15 cellular contexts compared by ENCODE assay signal in the genomic region with DNA sequence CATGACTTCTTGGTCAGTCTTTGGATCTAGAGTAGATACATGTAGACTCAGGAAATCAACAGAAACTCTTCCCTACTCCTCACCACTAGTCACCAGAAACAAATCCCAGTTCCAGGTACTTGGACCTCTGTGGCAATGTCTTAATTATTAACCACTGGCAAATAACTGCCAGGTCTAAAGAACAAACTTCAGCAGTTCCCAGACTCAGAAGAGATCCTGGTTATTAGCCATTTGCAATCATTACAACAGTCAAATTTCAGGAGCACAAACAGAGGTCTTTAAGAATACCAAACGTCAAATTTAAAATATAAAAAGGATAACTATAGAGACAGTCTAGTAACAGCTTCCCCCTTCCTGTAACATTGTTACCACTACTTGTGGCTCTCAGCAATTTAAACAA. TPM values are rescaled to one million over a fixed set of nuclear protein-coding genes. Genes with fewer than 3 reads are reported as not detected.
DNase-seq lines count a peak whose midpoint lies in the region; ATAC-seq, FAIRE-seq and TF ChIP-seq lines count a peak whose summit lies in the region.
"Had no signal": no experiment of that assay in that cellular context is flagged by ENCODE, and none has a peak within 500 bp of the region (broad histone marks: within the 10 kb centered on the region; RNA-seq: fewer than 3 reads in every experiment).

No MANE protein-coding gene starts in this region.

- H3K9me3 Mint-ChIP-seq in naive thymus-derived CD4-positive, alpha-beta T cell, result peaks cover 0 to 2% (median 0%) of the 10 kb centered on the region in 11 donors
- H3K9me3 Mint-ChIP-seq: nephron progenitor cell had no signal

- FAIRE-seq in GM12878 (lab: Jason Lieb, UNC), result no peak
- FAIRE-seq: bronchial epithelial cell, H54 had no signal

- H3K36me3 Mint-ChIP-seq in naive thymus-derived CD4-positive, alpha-beta T cell, result peaks cover 4 to 39% (median 10%) of the 10 kb centered on the region in 5 donors

- no peak for TF ChIP-seq CTCF in GM12878 (IDR thresholded peaks at IDR 0.05 in 2 of 3, conservative IDR thresholded peaks at IDR 0.05 in 1 of 3; ENCODE audit: control insufficient read depth in 2 of 3, extremely low read depth in 1 of 3, insufficient read depth in 1 of 3, low read depth in 3 of 3, low read length in 3 of 3)
- no peak for TF ChIP-seq CTCF in GM10248 (IDR thresholded peaks at IDR 0.05; ENCODE audit: control extremely low read depth, extremely low read depth, low read depth, missing control alignments)

- no TSS peak for BruUV-seq in GM12878 (replicated peaks; lab: Mats Ljungman, UMichigan)

- H3K4me1 Mint-ChIP-seq in naive thymus-derived CD4-positive, alpha-beta T cell, result peaks cover 74 to 97% (median 89%) of the 10 kb centered on the region in 7 donors

- RAD21 ChIA-PET in GM12878 (lab: Charles Lee; ENCODE audit: unreplicated experiment), result interaction anchor here (0.7 to 5.7 kb wide), 7 partner anchors 9 to 913 kb away, joined by 3 to 89 read pairs (median 3); partner anchors contain the start of genes DIAPH1, HDAC3, RELL2 and RNF14

- H3K27ac Mint-ChIP-seq in naive thymus-derived CD4-positive, alpha-beta T cell, result peak overlapping the region; percentile 83 to 96 (median 89)
- H3K27ac Mint-ChIP-seq: nephron progenitor cell had no signal

- H3K4me1 ChIP-seq in BLaER1 (peaks cover 97% of the 10 kb centered on the region), GM12878 (ENCODE audit: control insufficient read depth, insufficient read depth, low read length) (peaks cover 26% of the 10 kb centered on the region)
- peaks cover 79 to 85% of the 10 kb centered on the region in 2 donors for H3K4me1 ChIP-seq in naive thymus-derived CD4-positive, alpha-beta T cell (ENCODE audit: control insufficient read depth in 2 of 2, insufficient read depth in 2 of 2, low read length in 2 of 2)

- SMC1A ChIA-PET in GM12878 (lab: Charles Lee; ENCODE audit: uncharacterized antibody, unreplicated experiment), result interaction anchor here (0.7 to 8.6 kb wide), 9 partner anchors 8 to 98 kb away, joined by 3 to 199 read pairs (median 4); partner anchors contain the start of gene DIAPH1

- POLR2A ChIA-PET in GM12878 (lab: Charles Lee) (interaction anchor here (0.6 to 4.1 kb wide), 11 partner anchors 8 to 1823 kb away, joined by 3 to 31 read pairs (median 12); partner anchors contain the start of genes FCHSD1, HDAC3 and RELL2), GM10248 (lab: Yijun Ruan, JAX) (no interaction called here)
- POLR2A ChIA-PET in naive thymus-derived CD4-positive, alpha-beta T cell (lab: Charles Lee), result interaction anchor here (0.7 to 5.4 kb wide), 5 partner anchors 9 to 75 kb away, joined by 3 to 71 read pairs (median 7); partner anchors contain the start of genes DIAPH1 and RELL2

- H3K79me2 ChIP-seq in GM12878 (ENCODE audit: control insufficient read depth, insufficient read depth, low read length), result peaks cover 87% of the 10 kb centered on the region

- H3K4me3 Mint-ChIP-seq in naive thymus-derived CD4-positive, alpha-beta T cell, result peak overlapping the region; percentile 23 to 86 (median 70)
- H3K4me3 Mint-ChIP-seq: nephron progenitor cell had no signal

- H3K27ac ChIP-seq in BLaER1 (peak overlapping the region; percentile 90), GM12878 (ENCODE audit: control insufficient read depth, insufficient read depth) (peak overlapping the region; percentile 62; the same call in 1 of the 2 replicates)
- peak overlapping the region; percentile 72 for H3K27ac ChIP-seq in naive thymus-derived CD4-positive, alpha-beta T cell (ENCODE audit: low read depth, low read length)
- H3K27ac ChIP-seq: C4-2B, esophagus squamous epithelium had no signal

- peak; percentile 43 for DNase-seq in HT-29 (ENCODE audit: low spot score)
- DNase-seq in GM12878 (ENCODE audit: low read depth, low spot score), result no peak
- no peak for DNase-seq in naive thymus-derived CD4-positive, alpha-beta T cell
- no peak for DNase-seq in stimulated activated CD4-positive, alpha-beta T cell treated with anti-CD3 and anti-CD28 coated beads, Interleukin-4, amount 100 ng/mL, for 1 hour
- no peak for DNase-seq in GM10248 (ENCODE audit: extremely low spot score)
- DNase-seq in NCI-H2029 treated with DMSO at 0.1 percent for 48 hours (lab: John Stamatoyannopoulos, UW), result no peak
- DNase-seq: activated CD8-positive, alpha-beta memory T cell treated with anti-CD3 and anti-CD28 coated beads, Interleukin-2, amount 50 U/mL, for 48 hours; esophagus squamous epithelium; IMR-90; nephron progenitor cell had no signal

- TF ChIP-seq RAD21 in GM12878 (IDR thresholded peaks at IDR 0.05; ENCODE audit: insufficient read depth, low read depth, low read length), result no peak

- no peak for TF ChIP-seq POLR2A in GM12878 (IDR thresholded peaks at IDR 0.05; ENCODE audit: low read depth, low read length)

- peak overlapping the region; percentile 86 for H3K4me2 ChIP-seq in BLaER1
- peak overlapping the region; percentile 27; the same call in 1 of the 2 replicates for H3K4me2 ChIP-seq in GM12878 (ENCODE audit: control insufficient read depth, insufficient read depth)

- peaks cover 23% of the 10 kb centered on the region for H3K36me3 ChIP-seq in BLaER1
- H3K36me3 ChIP-seq in GM12878 (ENCODE audit: control insufficient read depth in 2 of 2, insufficient read depth in 2 of 2, low read length in 1 of 2), result no peaks in the 10 kb centered on the region; a peak in 2 of 4 replicates
- H3K36me3 ChIP-seq in naive thymus-derived CD4-positive, alpha-beta T cell (ENCODE audit: control insufficient read depth in 2 of 3, insufficient read depth in 3 of 3, low read length in 3 of 3), result no peaks in the 10 kb centered on the region

- peak overlapping the region; percentile 47 for H3K9ac ChIP-seq in BLaER1
- H3K9ac ChIP-seq in GM12878 (ENCODE audit: control insufficient read depth, insufficient read depth, low read length), result peak overlapping the region; percentile 11; the same call in 1 of the 2 replicates

- WGBS in GM12878 (ENCODE audit: insufficient coverage, insufficient replicate concordance, low lambda C conversion rate, missing lambda C conversion rate), result 0% methylated on average over 1 of the region's 1 CpG

- H2AFZ ChIP-seq in GM12878 (ENCODE audit: control insufficient read depth, low read depth, low read length), result no peak overlapping the region

- H3K9me3 ChIP-seq in BLaER1 (peaks cover 7% of the 10 kb centered on the region; the same call in 1 of the 2 replicates), GM12878 (replicated peaks; ENCODE audit: control insufficient read depth, insufficient read depth, low read length) (no peaks in the 10 kb centered on the region)
- no peaks in the 10 kb centered on the region for H3K9me3 ChIP-seq in naive thymus-derived CD4-positive, alpha-beta T cell (ENCODE audit: control insufficient read depth in 2 of 3, low read length in 3 of 3)
- H3K9me3 ChIP-seq: esophagus squamous epithelium had no signal

- intact Hi-C loops in GM12878 (cut with micrococcal nuclease; ENCODE audit: unreplicated experiment), result no loop called here
- intact Hi-C loops in naive thymus-derived CD4-positive, alpha-beta T cell (cut with micrococcal nuclease), result loop anchor here (5.0 to 10.0 kb wide), 2 partner anchors 44 to 1396 kb away; partner anchors contain the start of gene FCHSD1 (in 1 of the 2)

- ATAC-seq in GM12878 (no peak), HG03175 (IDR thresholded peaks at IDR 0.05; ENCODE audit: unreplicated experiment) (no peak)
- no peak for ATAC-seq in naive thymus-derived CD4-positive, alpha-beta T cell

- H3K4me3 ChIP-seq in BLaER1, result no peak overlapping the region
- H3K4me3 ChIP-seq in GM12878, result no peak overlapping the region
- peak overlapping the region; percentile 1 for H3K4me3 ChIP-seq in naive thymus-derived CD4-positive, alpha-beta T cell (ENCODE audit: low read length)
- H3K4me3 ChIP-seq: esophagus squamous epithelium had no signal

- no peaks in the 10 kb centered on the region for H3K27me3 ChIP-seq in BLaER1
- no peaks in the 10 kb centered on the region for H3K27me3 ChIP-seq in GM12878 (replicated peaks in 1 of 2; ENCODE audit: control insufficient read depth in 2 of 2, insufficient read depth in 2 of 2, low read length in 1 of 2)
- H3K27me3 ChIP-seq in naive thymus-derived CD4-positive, alpha-beta T cell (ENCODE audit: control insufficient read depth in 2 of 2, insufficient read depth in 2 of 2, low read length in 2 of 2), result no peaks in the 10 kb centered on the region
- H3K27me3 ChIP-seq: esophagus squamous epithelium had no signal

- in situ Hi-C loops in GM12878 (cut with MboI), result loop anchor here (25.0 kb wide), 2 partner anchors 1196 to 1571 kb away; partner anchors contain the start of genes ANKHD1 and NRG2

- no peak for TF ChIP-seq EP300 in GM12878 (IDR thresholded peaks at IDR 0.05; ENCODE audit: borderline replicate concordance in 1 of 2, control insufficient read depth in 1 of 2, low read depth in 2 of 2, low read length in 2 of 2)

- CTCF ChIA-PET in GM12878 (lab: Yijun Ruan, JAX) (interaction anchor here (0.8 to 10.9 kb wide), 9 partner anchors 8 to 95 kb away, joined by 3 to 172 read pairs (median 4); partner anchors contain the start of genes DIAPH1 and FCHSD1), GM10248 (lab: Yijun Ruan, JAX) (interaction anchor here (1.0 to 15.4 kb wide), 6 partner anchors 7 to 41 kb away, joined by 3 to 288 read pairs (median 7); partner anchors contain the start of gene DIAPH1)
- CTCF ChIA-PET in naive thymus-derived CD4-positive, alpha-beta T cell (lab: Charles Lee), result interaction anchor here (0.7 to 4.2 kb wide), 4 partner anchors 9 to 1748 kb away, joined by 3 to 43 read pairs (median 14); partner anchors contain the start of gene DIAPH1

- H4K20me1 ChIP-seq in BLaER1 (no peaks in the 10 kb centered on the region), GM12878 (ENCODE audit: control insufficient read depth, insufficient read depth) (no peaks in the 10 kb centered on the region)

- no peaks in the 10 kb centered on the region for H3K27me3 Mint-ChIP-seq in naive thymus-derived CD4-positive, alpha-beta T cell

RNA-seq across cellular contexts. Expression of gene DIAPH1, which starts 10.2 kb away (rescaled TPM):
- 52.1 and 74.7 TPM in 2 replicates for total RNA-seq in HT-29 (2014; rRNA removed; shearing (Covaris generic))
- total RNA-seq in GM12878 (2013; cell fraction: nucleolus; rRNA removed), result 41.5 and 54.1 TPM in 2 replicates
- 42.6 and 45.5 TPM in 2 replicates for total RNA-seq in GM12878 (2014; rRNA removed)
- total RNA-seq in GM12878 (2014; rRNA removed; fragmentation: Illumina TruSeq; extraction: Trizol), result 37.8 and 38.6 TPM in 2 replicates
- 159 and 168 TPM in 2 replicates for total RNA-seq in GM12878 (2021)
- polyA plus RNA-seq in GM12878 (2011; ENCODE audit: low read depth), result 53.8 TPM
- polyA plus RNA-seq in GM12878 (2011; rRNA removed), result 43.6 and 45.5 TPM in 2 replicates
- 60.5 and 85.4 TPM in 2 replicates for polyA plus RNA-seq in GM12878 (2011; cell fraction: cytosol; rRNA removed)
- polyA plus RNA-seq in GM12878 (2011; cell fraction: nucleus; rRNA removed), result 108 and 216 TPM in 2 replicates
- 64.3 and 68.3 TPM in 2 replicates for polyA plus RNA-seq in GM12878 (2012)
- 122 and 124 TPM in 2 replicates for polyA plus RNA-seq in GM12878 (2014; fragmentation: Illumina TruSeq; extraction: Trizol)
- polyA plus RNA-seq in GM12878 (2014; fragmentation: Nextera tagmentation; extraction: Ambion mirVana), result 10 to 100 TPM; 46.3 to 56.0 TPM
- polyA plus RNA-seq in GM12878 (2014; rRNA removed), result 62.1 and 69.4 TPM in 2 replicates
- 100 to 1,000 TPM; 113 to 122 TPM for polyA plus RNA-seq in GM12878 (2016; fragmentation: Nextera tagmentation; extraction: Ambion mirVana)
- polyA minus RNA-seq in GM12878 (2011; rRNA and poly(A)+ RNA removed), result 95.9 and 106 TPM in 2 replicates
- 52.9 and 65.7 TPM in 2 replicates for polyA minus RNA-seq in GM12878 (2011; cell fraction: cytosol; rRNA and poly(A)+ RNA removed)
- polyA minus RNA-seq in GM12878 (2011; cell fraction: nucleus; rRNA and poly(A)+ RNA removed), result 34.0 and 83.0 TPM in 2 replicates
- total RNA-seq in naive thymus-derived CD4-positive, alpha-beta T cell, result 100 to 1,000 TPM; 163 to 278 (median 173) TPM
- polyA plus RNA-seq in naive thymus-derived CD4-positive, alpha-beta T cell, result 100 to 1,000 TPM in 1 of 2 donors, 10 to 100 TPM in 1; 89.7 to 105 TPM

RNA-seq across cellular contexts. Expression of gene HDAC3, which starts 28.1 kb away (rescaled TPM):
- 69.8 and 84.9 TPM in 2 replicates for total RNA-seq in HT-29 (2014; rRNA removed; shearing (Covaris generic))
- 97.4 and 102 TPM in 2 replicates for total RNA-seq in GM12878 (2013; cell fraction: nucleolus; rRNA removed)
- total RNA-seq in GM12878 (2014; rRNA removed) (107 and 109 TPM in 2 replicates), GM12878 (2014; rRNA removed; fragmentation: Illumina TruSeq; extraction: Trizol) (77.0 and 92.5 TPM in 2 replicates), GM12878 (2021) (82.9 and 94.3 TPM in 2 replicates)
- polyA plus RNA-seq in GM12878 (2011; ENCODE audit: low read depth), result 88.0 TPM
- polyA plus RNA-seq in GM12878 (2011; rRNA removed) (115 and 140 TPM in 2 replicates), GM12878 (2014; fragmentation: Illumina TruSeq; extraction: Trizol) (115 and 135 TPM in 2 replicates), GM12878 (2014; fragmentation: Nextera tagmentation; extraction: Ambion mirVana) (100 to 1,000 TPM in 1 of 2 experiments, 10 to 100 TPM in 1; 62.2 to 108 TPM), GM12878 (2014; rRNA removed) (107 and 115 TPM in 2 replicates), GM12878 (2016; fragmentation: Nextera tagmentation; extraction: Ambion mirVana) (100 to 1,000 TPM; 117 to 120 TPM)
- 160 and 168 TPM in 2 replicates for polyA plus RNA-seq in GM12878 (2011; cell fraction: cytosol; rRNA removed)
- 199 and 244 TPM in 2 replicates for polyA plus RNA-seq in GM12878 (2011; cell fraction: nucleus; rRNA removed)
- 77.9 and 79.2 TPM in 2 replicates for polyA plus RNA-seq in GM12878 (2012)
- polyA minus RNA-seq in GM12878 (2011; rRNA and poly(A)+ RNA removed), result 119 and 130 TPM in 2 replicates
- 32.9 and 41.7 TPM in 2 replicates for polyA minus RNA-seq in GM12878 (2011; cell fraction: cytosol; rRNA and poly(A)+ RNA removed)
- 79.4 and 93.5 TPM in 2 replicates for polyA minus RNA-seq in GM12878 (2011; cell fraction: nucleus; rRNA and poly(A)+ RNA removed)
- 10 to 100 TPM; 70.0 to 92.8 (median 79.0) TPM for total RNA-seq in naive thymus-derived CD4-positive, alpha-beta T cell
- 100 to 1,000 TPM; 100 to 102 TPM for polyA plus RNA-seq in naive thymus-derived CD4-positive, alpha-beta T cell

RNA-seq across cellular contexts. Expression of gene RELL2, which starts 28.2 kb away (rescaled TPM):
- total RNA-seq in HT-29 (2014; rRNA removed; shearing (Covaris generic)), result 26.6 and 27.2 TPM in 2 replicates
- total RNA-seq in GM12878 (2013; cell fraction: nucleolus; rRNA removed), result 5.6 and 7.0 TPM in 2 replicates
- 15.3 and 18.2 TPM in 2 replicates for total RNA-seq in GM12878 (2014; rRNA removed)
- total RNA-seq in GM12878 (2014; rRNA removed; fragmentation: Illumina TruSeq; extraction: Trizol), result 6.6 and 6.8 TPM in 2 replicates
- total RNA-seq in GM12878 (2021), result 15.4 and 15.7 TPM in 2 replicates
- 1.3 TPM for polyA plus RNA-seq in GM12878 (2011; ENCODE audit: low read depth)
- 0.91 and 2.1 TPM in 2 replicates for polyA plus RNA-seq in GM12878 (2011; rRNA removed)
- polyA plus RNA-seq in GM12878 (2011; cell fraction: cytosol; rRNA removed), result 2.0 and 3.3 TPM in 2 replicates
- 27.8 and 32.1 TPM in 2 replicates for polyA plus RNA-seq in GM12878 (2011; cell fraction: nucleus; rRNA removed)
- 4.7 and 5.4 TPM in 2 replicates for polyA plus RNA-seq in GM12878 (2012)
- 1.2 and 6.0 TPM in 2 replicates for polyA plus RNA-seq in GM12878 (2014; fragmentation: Illumina TruSeq; extraction: Trizol)
- under 1 TPM; 0.23 to 0.64 TPM for polyA plus RNA-seq in GM12878 (2014; fragmentation: Nextera tagmentation; extraction: Ambion mirVana)
- polyA plus RNA-seq in GM12878 (2014; rRNA removed), result 21.4 and 23.5 TPM in 2 replicates
- polyA plus RNA-seq in GM12878 (2016; fragmentation: Nextera tagmentation; extraction: Ambion mirVana), result 1 to 10 TPM; 7.5 to 9.5 TPM
- polyA minus RNA-seq in GM12878 (2011; rRNA and poly(A)+ RNA removed), result 1.3 and 1.4 TPM in 2 replicates
- polyA minus RNA-seq in GM12878 (2011; cell fraction: cytosol; rRNA and poly(A)+ RNA removed), result 0.73 and 0.80 TPM in 2 replicates
- 4.4 and 6.1 TPM in 2 replicates for polyA minus RNA-seq in GM12878 (2011; cell fraction: nucleus; rRNA and poly(A)+ RNA removed)
- total RNA-seq in naive thymus-derived CD4-positive, alpha-beta T cell, result 10 to 100 TPM; 14.3 to 21.7 (median 17.5) TPM
- polyA plus RNA-seq in naive thymus-derived CD4-positive, alpha-beta T cell, result 1 to 10 TPM; 1.8 to 3.4 TPM

RNA-seq across cellular contexts. Expression of gene FCHSD1, which starts 42.7 kb away (rescaled TPM):
- total RNA-seq in HT-29 (2014; rRNA removed; shearing (Covaris generic)), result 24.3 and 30.6 TPM in 2 replicates
- total RNA-seq in GM12878 (2013; cell fraction: nucleolus; rRNA removed), result 61.9 and 72.1 TPM in 2 replicates
- total RNA-seq in GM12878 (2014; rRNA removed), result 13.1 and 18.0 TPM in 2 replicates
- total RNA-seq in GM12878 (2014; rRNA removed; fragmentation: Illumina TruSeq; extraction: Trizol), result 7.7 and 8.1 TPM in 2 replicates
- 20.6 and 21.3 TPM in 2 replicates for total RNA-seq in GM12878 (2021)
- polyA plus RNA-seq in GM12878 (2011; ENCODE audit: low read depth), result 15.7 TPM
- polyA plus RNA-seq in GM12878 (2011; rRNA removed), result 16.6 and 21.9 TPM in 2 replicates
- 13.3 and 17.5 TPM in 2 replicates for polyA plus RNA-seq in GM12878 (2011; cell fraction: cytosol; rRNA removed)
- polyA plus RNA-seq in GM12878 (2011; cell fraction: nucleus; rRNA removed), result 231 and 272 TPM in 2 replicates
- 26.0 and 30.3 TPM in 2 replicates for polyA plus RNA-seq in GM12878 (2012)
- 3.2 and 8.9 TPM in 2 replicates for polyA plus RNA-seq in GM12878 (2014; fragmentation: Illumina TruSeq; extraction: Trizol)
- 1 to 10 TPM in 1 of 2 experiments, under 1 TPM in 1; 0.97 to 1.0 TPM for polyA plus RNA-seq in GM12878 (2014; fragmentation: Nextera tagmentation; extraction: Ambion mirVana)
- polyA plus RNA-seq in GM12878 (2014; rRNA removed), result 19.1 and 22.8 TPM in 2 replicates
- 10 to 100 TPM in 1 of 2 experiments, 1 to 10 TPM in 1; 9.9 to 11.5 TPM for polyA plus RNA-seq in GM12878 (2016; fragmentation: Nextera tagmentation; extraction: Ambion mirVana)
- 13.6 and 15.4 TPM in 2 replicates for polyA minus RNA-seq in GM12878 (2011; rRNA and poly(A)+ RNA removed)
- 4.1 and 5.5 TPM in 2 replicates for polyA minus RNA-seq in GM12878 (2011; cell fraction: cytosol; rRNA and poly(A)+ RNA removed)
- polyA minus RNA-seq in GM12878 (2011; cell fraction: nucleus; rRNA and poly(A)+ RNA removed), result 37.4 and 42.8 TPM in 2 replicates
- total RNA-seq in naive thymus-derived CD4-positive, alpha-beta T cell, result 10 to 100 TPM; 69.6 to 96.1 (median 92.3) TPM
- polyA plus RNA-seq in naive thymus-derived CD4-positive, alpha-beta T cell, result 1 to 10 TPM; 4.9 to 7.7 TPM
